In genomic region chr19:56918682-56919307, GRCh38 we compare ENCODE assay signal across 35 cellular contexts.
"Had no signal": no experiment of that assay in that cellular context is flagged by ENCODE, and none has a peak within 500 bp of the region (broad histone marks: within the 10 kb centered on the region; RNA-seq: fewer than 3 reads in every experiment).

No MANE protein-coding gene starts in this region.

- H3K4me1 Mint-ChIP-seq: activated B cell treated with CpG ODN at 0.5 μM for 24 hours; activated CD4-positive, alpha-beta T cell treated with anti-CD3 and anti-CD28 coated beads, Interleukin-2, amount 10 ng/mL, durations not matched to agents 24 days and 14 days; activated CD8-positive, alpha-beta memory T cell treated with anti-CD3 and anti-CD28 coated beads, Interleukin-2, amount 10 ng/mL, durations not matched to agents 7 days and 5 days; activated naive CD4-positive, alpha-beta T cell treated with anti-CD3 and anti-CD28 coated beads, Interleukin-2, amount 10 ng/mL, durations not matched to agents 7 days and 5 days; activated naive CD4-positive, alpha-beta T cell treated with anti-CD3 and anti-CD28 coated beads, Interleukin-2, amount 50 U/mL, for 24 hours; activated naive CD8-positive, alpha-beta T cell treated with anti-CD3 and anti-CD28 coated beads, Interleukin-2, amount 10 ng/mL, durations not matched to agents 7 days and 5 days; activated naive CD8-positive, alpha-beta T cell treated with anti-CD3 and anti-CD28 coated beads, Interleukin-2, amount 50 U/mL, for 24 hours had no signal

- ATAC-seq: activated CD8-positive, alpha-beta memory T cell treated with anti-CD3 and anti-CD28 coated beads, Interleukin-2, amount 10 ng/mL, durations not matched to agents 7 days and 5 days; activated CD8-positive, alpha-beta T cell treated with anti-CD3 and anti-CD28 coated beads for 36 hours; activated naive CD8-positive, alpha-beta T cell treated with anti-CD3 and anti-CD28 coated beads, Interleukin-2, amount 50 U/mL, for 24 hours; body of pancreas had no signal

- H3K27me3 Mint-ChIP-seq: activated B cell treated with CpG ODN at 0.5 μM for 24 hours; activated CD4-positive, alpha-beta memory T cell treated with anti-CD3 and anti-CD28 coated beads for 36 hours; activated CD4-positive, alpha-beta T cell treated with anti-CD3 and anti-CD28 coated beads, Interleukin-2, amount 10 ng/mL, durations not matched to agents 24 days and 14 days; activated CD8-positive, alpha-beta memory T cell treated with anti-CD3 and anti-CD28 coated beads, Interleukin-2, amount 10 ng/mL, durations not matched to agents 7 days and 5 days; activated CD8-positive, alpha-beta T cell treated with anti-CD3 and anti-CD28 coated beads for 36 hours; activated naive CD4-positive, alpha-beta T cell treated with anti-CD3 and anti-CD28 coated beads, Interleukin-2, amount 10 ng/mL, durations not matched to agents 7 days and 5 days; activated naive CD4-positive, alpha-beta T cell treated with anti-CD3 and anti-CD28 coated beads, Interleukin-2, amount 50 U/mL, for 24 hours; activated naive CD8-positive, alpha-beta T cell; activated naive CD8-positive, alpha-beta T cell treated with anti-CD3 and anti-CD28 coated beads, Interleukin-2, amount 10 ng/mL, durations not matched to agents 7 days and 5 days; activated naive CD8-positive, alpha-beta T cell treated with anti-CD3 and anti-CD28 coated beads, Interleukin-2, amount 50 U/mL, for 24 hours; activated T-cell treated with anti-CD3 and anti-CD28 coated beads, Interleukin-2, amount 50 U/mL, for 24 hours had no signal

- FAIRE-seq: astrocyte had no signal

- H3K36me3 ChIP-seq: brain microvascular endothelial cell, breast epithelium, WERI-Rb-1 had no signal

- H3K4me1 ChIP-seq: body of pancreas, breast epithelium had no signal

- H3K27ac Mint-ChIP-seq: activated B cell treated with CpG ODN at 0.5 μM for 24 hours; activated CD4-positive, alpha-beta memory T cell treated with anti-CD3 and anti-CD28 coated beads for 36 hours; activated CD4-positive, alpha-beta T cell treated with anti-CD3 and anti-CD28 coated beads, Interleukin-2, amount 10 ng/mL, durations not matched to agents 24 days and 14 days; activated CD8-positive, alpha-beta memory T cell treated with anti-CD3 and anti-CD28 coated beads, Interleukin-2, amount 10 ng/mL, durations not matched to agents 7 days and 5 days; activated CD8-positive, alpha-beta T cell treated with anti-CD3 and anti-CD28 coated beads for 36 hours; activated naive CD4-positive, alpha-beta T cell treated with anti-CD3 and anti-CD28 coated beads, Interleukin-2, amount 10 ng/mL, durations not matched to agents 7 days and 5 days; activated naive CD4-positive, alpha-beta T cell treated with anti-CD3 and anti-CD28 coated beads, Interleukin-2, amount 50 U/mL, for 24 hours; activated naive CD8-positive, alpha-beta T cell; activated naive CD8-positive, alpha-beta T cell treated with anti-CD3 and anti-CD28 coated beads, Interleukin-2, amount 10 ng/mL, durations not matched to agents 7 days and 5 days; activated naive CD8-positive, alpha-beta T cell treated with anti-CD3 and anti-CD28 coated beads, Interleukin-2, amount 50 U/mL, for 24 hours; activated T-cell treated with anti-CD3 and anti-CD28 coated beads, Interleukin-2, amount 50 U/mL, for 24 hours; activated T-helper 2 cell treated with anti-CD3 and anti-CD28 coated beads, Interferon-gamma antibody, Interleukin-2, Interleukin-4, amounts not matched to agents 10 μg/mL and 5 μg/mL and 100 μg/mL, durations not matched to agents 14 hours and 24 hours and 36 hours; T-helper 1 cell treated with Interleukin-12 subunit alpha and Interleukin-12 subunit beta and Interleukin-4 antibody, amounts not matched to agents 30 μg/mL and 1 μg/mL, for 36 hours; T-helper 2 cell treated with Interferon-gamma antibody and Interleukin-4, amounts not matched to agents 5 μg/mL and 100 μg/mL, for 36 hours had no signal

- H3K27me3 ChIP-seq: body of pancreas, brain microvascular endothelial cell had no signal

- H3K4me3 ChIP-seq: body of pancreas, breast epithelium had no signal

- DNase-seq: activated B cell treated with CpG ODN at 0.5 μM for 24 hours; activated CD4-positive, alpha-beta memory T cell treated with anti-CD3 and anti-CD28 coated beads for 36 hours; activated CD4-positive, alpha-beta T cell treated with anti-CD3 and anti-CD28 coated beads for 4 hours; activated CD4-positive, alpha-beta T cell treated with anti-CD3 and anti-CD28 coated beads, Interleukin-2, amount 10 ng/mL, durations not matched to agents 24 days and 14 days; activated CD4-positive, alpha-beta T cell treated with anti-CD3 and anti-CD28 coated beads, Interleukin-2, amount 50 U/mL, for 1 hour; activated CD4-positive, alpha-beta T cell treated with anti-CD3 and anti-CD28 coated beads, Interleukin-2, amount 50 U/mL, for 4 hours; activated CD4-positive, CD25-positive, alpha-beta regulatory T cell treated with anti-CD3 and anti-CD28 coated beads, Interleukin-2, amount 50 U/mL, for 72 hours; activated CD8-positive, alpha-beta memory T cell treated with anti-CD3 and anti-CD28 coated beads for 24 hours; activated CD8-positive, alpha-beta memory T cell treated with anti-CD3 and anti-CD28 coated beads, Interleukin-2, amount 10 ng/mL, durations not matched to agents 7 days and 5 days; activated CD8-positive, alpha-beta memory T cell treated with anti-CD3 and anti-CD28 coated beads, Interleukin-2, amount 50 U/mL, for 48 hours; activated CD8-positive, alpha-beta T cell treated with anti-CD3 and anti-CD28 coated beads for 36 hours; activated effector memory CD4-positive, alpha-beta T cell treated with Interleukin-2 at 50 U/mL for 16 hours; activated gamma-delta T cell; activated naive CD4-positive, alpha-beta T cell treated with anti-CD3 and anti-CD28 coated beads, Interleukin-2, amount 10 ng/mL, durations not matched to agents 7 days and 5 days; activated naive CD4-positive, alpha-beta T cell treated with Interleukin-2 at 50 U/mL for 16 hours; activated naive CD8-positive, alpha-beta T cell treated with anti-CD3 and anti-CD28 coated beads, Interleukin-2, amount 10 ng/mL, durations not matched to agents 7 days and 5 days; activated naive CD8-positive, alpha-beta T cell treated with anti-CD3 and anti-CD28 coated beads, Interleukin-2, amount 50 U/mL, for 24 hours; activated T-cell treated with anti-CD3 and anti-CD28 coated beads, Interleukin-2, amount 50 U/mL, for 24 hours; activated T-cell treated with anti-CD3 and anti-CD28 coated beads, Interleukin-2, amount 50 U/mL, for 48 hours; amniotic stem cell; aorta; body of pancreas; brain microvascular endothelial cell; central memory CD4-positive, alpha-beta T cell; T-helper 1 cell; T-helper 2 cell; T-helper 9 cell; WERI-Rb-1 had no signal

- H3K27ac ChIP-seq: body of pancreas, brain microvascular endothelial cell, breast epithelium, WERI-Rb-1 had no signal

- H3K36me3 Mint-ChIP-seq: activated CD4-positive, alpha-beta memory T cell treated with anti-CD3 and anti-CD28 coated beads for 36 hours; activated CD8-positive, alpha-beta memory T cell treated with anti-CD3 and anti-CD28 coated beads, Interleukin-2, amount 10 ng/mL, durations not matched to agents 7 days and 5 days; activated naive CD4-positive, alpha-beta T cell treated with anti-CD3 and anti-CD28 coated beads, Interleukin-2, amount 10 ng/mL, durations not matched to agents 7 days and 5 days; activated naive CD4-positive, alpha-beta T cell treated with anti-CD3 and anti-CD28 coated beads, Interleukin-2, amount 50 U/mL, for 24 hours; activated naive CD8-positive, alpha-beta T cell treated with anti-CD3 and anti-CD28 coated beads, Interleukin-2, amount 10 ng/mL, durations not matched to agents 7 days and 5 days had no signal

- H3K4me3 Mint-ChIP-seq: activated B cell treated with CpG ODN at 0.5 μM for 24 hours; activated CD4-positive, alpha-beta memory T cell treated with anti-CD3 and anti-CD28 coated beads for 36 hours; activated CD4-positive, alpha-beta T cell treated with anti-CD3 and anti-CD28 coated beads, Interleukin-2, amount 10 ng/mL, durations not matched to agents 24 days and 14 days; activated CD8-positive, alpha-beta memory T cell treated with anti-CD3 and anti-CD28 coated beads, Interleukin-2, amount 10 ng/mL, durations not matched to agents 7 days and 5 days; activated CD8-positive, alpha-beta T cell treated with anti-CD3 and anti-CD28 coated beads for 36 hours; activated naive CD4-positive, alpha-beta T cell treated with anti-CD3 and anti-CD28 coated beads, Interleukin-2, amount 10 ng/mL, durations not matched to agents 7 days and 5 days; activated naive CD4-positive, alpha-beta T cell treated with anti-CD3 and anti-CD28 coated beads, Interleukin-2, amount 50 U/mL, for 24 hours; activated naive CD8-positive, alpha-beta T cell; activated naive CD8-positive, alpha-beta T cell treated with anti-CD3 and anti-CD28 coated beads, Interleukin-2, amount 10 ng/mL, durations not matched to agents 7 days and 5 days; activated naive CD8-positive, alpha-beta T cell treated with anti-CD3 and anti-CD28 coated beads, Interleukin-2, amount 50 U/mL, for 24 hours; activated T-cell treated with anti-CD3 and anti-CD28 coated beads, Interleukin-2, amount 50 U/mL, for 24 hours; T-helper 1 cell treated with Interleukin-12 subunit alpha and Interleukin-12 subunit beta and Interleukin-4 antibody, amounts not matched to agents 30 μg/mL and 1 μg/mL, for 36 hours; T-helper 2 cell treated with Interferon-gamma antibody and Interleukin-4, amounts not matched to agents 5 μg/mL and 100 μg/mL, for 36 hours had no signal
